Comparison of ENCODE assay signal across 18 cellular contexts in the genomic region with DNA sequence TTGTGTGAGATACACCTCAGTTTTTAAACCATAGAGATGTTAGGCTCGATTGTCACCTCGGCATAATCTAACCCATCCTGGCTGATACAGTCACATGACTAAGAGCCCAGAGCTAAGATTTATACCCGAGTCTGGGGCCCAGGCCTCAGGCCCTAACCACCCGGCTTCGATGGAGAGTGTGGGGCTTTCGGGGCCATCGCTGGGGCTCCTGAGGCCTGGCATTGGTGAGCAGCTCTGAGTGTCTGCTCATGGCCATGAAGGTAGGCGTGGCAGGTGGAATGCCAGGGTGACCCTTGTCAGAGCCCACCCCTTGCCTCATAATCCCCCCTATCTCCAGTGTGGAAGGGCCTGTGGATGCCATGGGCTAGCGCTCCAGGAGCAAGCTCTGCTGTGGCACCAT.
DNase-seq lines count a peak whose midpoint lies in the region; ATAC-seq, FAIRE-seq and TF ChIP-seq lines count a peak whose summit lies in the region.
"Had no signal": no experiment of that assay in that cellular context is flagged by ENCODE, and none has a peak within 500 bp of the region (broad histone marks: within the 10 kb centered on the region; RNA-seq: fewer than 3 reads in every experiment).

No MANE protein-coding gene starts in this region.

- H3K4me3 ChIP-seq in K562 (no peak overlapping the region), dorsolateral prefrontal cortex (no peak overlapping the region), neural progenitor cell (no peak overlapping the region), suprapubic skin (no peak overlapping the region), esophagus muscularis mucosa (no peak overlapping the region)
- H3K4me3 ChIP-seq: A549, GM12878, HAP-1 had no signal

- DNase-seq in K562 (ENCODE audit: extremely low read depth in 1 of 4, low spot score in 3 of 4), result no peak
- DNase-seq in dorsolateral prefrontal cortex, result no peak
- no peak for DNase-seq in neural progenitor cell (ENCODE audit: low spot score)
- DNase-seq in suprapubic skin (ENCODE audit: low spot score in 2 of 2), result no peak
- DNase-seq in esophagus muscularis mucosa (ENCODE audit: extremely low spot score), result no peak
- no peak for DNase-seq in stimulated activated naive CD8-positive, alpha-beta T cell treated with anti-CD3 and anti-CD28 coated beads, Interleukin-15, Interleukin-2, amounts not matched to agents 100 U/mL and 50 U/mL, for 24 hours
- DNase-seq in ureter (ENCODE audit: low spot score), result no peak
- DNase-seq: BE2C; CD4-positive, alpha-beta memory T cell; DMS79; GOT3 had no signal

- H3K9ac ChIP-seq in K562 (ENCODE audit: insufficient read depth in 1 of 2, low read depth in 2 of 2, low read length in 2 of 2) (no peak overlapping the region), neural progenitor cell (no peak overlapping the region)

- H3K9me1 ChIP-seq in K562 (ENCODE audit: control insufficient read depth, insufficient read depth, low read length), result no peaks in the 10 kb centered on the region

- peaks cover 4% of the 10 kb centered on the region for H3F3A ChIP-seq in neural progenitor cell (ENCODE audit: low read depth)

- H3K4me2 ChIP-seq in K562 (ENCODE audit: insufficient read depth, low read length), result no peak overlapping the region
- H3K4me2 ChIP-seq in neural progenitor cell, result no peak overlapping the region
- H3K4me2 ChIP-seq: A549 had no signal

- no peaks in the 10 kb centered on the region for H3K79me2 ChIP-seq in K562 (ENCODE audit: control insufficient read depth, insufficient read depth, low read length)
- H3K79me2 ChIP-seq in neural progenitor cell (ENCODE audit: low read depth), result no peaks in the 10 kb centered on the region

- no TSS peak for BruUV-seq in K562 (replicated peaks; lab: Mats Ljungman, UMichigan)

- POLR2A ChIA-PET in K562 (lab: Yijun Ruan, JAX), result no interaction called here

- no peaks in the 10 kb centered on the region for H3K36me3 Mint-ChIP-seq in neural progenitor cell
- H3K36me3 Mint-ChIP-seq: CD4-positive, alpha-beta memory T cell had no signal

- ATAC-seq in K562, result no peak
- no peak for ATAC-seq in stimulated activated naive CD8-positive, alpha-beta T cell treated with anti-CD3 and anti-CD28 coated beads, Interleukin-15, Interleukin-2, amounts not matched to agents 100 U/mL and 50 U/mL, for 24 hours
- ATAC-seq: A549, GM12878, HepG2 had no signal

- H3K36me3 ChIP-seq in K562 (ENCODE audit: control insufficient read depth, insufficient read depth, low read length), result no peaks in the 10 kb centered on the region
- no peaks in the 10 kb centered on the region for H3K36me3 ChIP-seq in neural progenitor cell
- H3K36me3 ChIP-seq in suprapubic skin, result no peaks in the 10 kb centered on the region
- H3K36me3 ChIP-seq in esophagus muscularis mucosa, result no peaks in the 10 kb centered on the region
- H3K36me3 ChIP-seq: BE2C, HAP-1 had no signal

- in situ Hi-C loops in K562 (cut with MboI), result no loop called here

- TF ChIP-seq EP300 in K562 (IDR thresholded peaks at IDR 0.05; ENCODE audit: low read length), result no peak
- TF ChIP-seq EP300 in suprapubic skin (IDR thresholded peaks at IDR 0.05), result no peak
- TF ChIP-seq EP300 in esophagus muscularis mucosa (IDR thresholded peaks at IDR 0.05), result no peak

- intact Hi-C loops in K562 (cut with micrococcal nuclease) (no loop called here), dorsolateral prefrontal cortex (cut with DNase I) (no loop called here), esophagus muscularis mucosa (cut with DNase I) (no loop called here)

- no peak for FAIRE-seq in K562 (lab: Jason Lieb, UNC)
- FAIRE-seq: A549, GM12878, GM18507, HepG2 had no signal

- CTCF ChIA-PET in K562 (lab: Yijun Ruan, JAX; ENCODE audit: low intra/inter-chr PET ratio), result no interaction called here

- H4K20me1 ChIP-seq in K562 (replicated peaks; ENCODE audit: control insufficient read depth, insufficient read depth, low read length) (no peaks in the 10 kb centered on the region), neural progenitor cell (ENCODE audit: low read depth) (no peaks in the 10 kb centered on the region)

- peaks cover 16% of the 10 kb centered on the region for H3K27me3 Mint-ChIP-seq in neural progenitor cell (ENCODE audit: insufficient read depth, low read depth)

- peaks cover 15% of the 10 kb centered on the region for H3K4me1 Mint-ChIP-seq in neural progenitor cell
- H3K4me1 Mint-ChIP-seq: CD4-positive, alpha-beta memory T cell had no signal

- TF ChIP-seq CTCF in K562 (IDR thresholded peaks at IDR 0.05 in 2 of 3, conservative IDR thresholded peaks at IDR 0.05 in 1 of 3; ENCODE audit: insufficient read depth in 2 of 3, low read depth in 1 of 3, low read length in 3 of 3) (no peak), dorsolateral prefrontal cortex (IDR thresholded peaks at IDR 0.05 in 54 of 56, conservative IDR thresholded peaks at IDR 0.05 in 2 of 56; ENCODE audit: low read depth in 1 of 56, partially characterized antibody in 56 of 56) (no peak), neural progenitor cell (IDR thresholded peaks at IDR 0.05) (no peak), suprapubic skin (IDR thresholded peaks at IDR 0.05) (no peak), esophagus muscularis mucosa (IDR thresholded peaks at IDR 0.05) (no peak)

- TF ChIP-seq POLR2A in K562 (conservative IDR thresholded peaks at IDR 0.05), result no peak
- TF ChIP-seq POLR2A in suprapubic skin (IDR thresholded peaks at IDR 0.05), result no peak
- no peak for TF ChIP-seq POLR2A in esophagus muscularis mucosa (IDR thresholded peaks at IDR 0.05; ENCODE audit: low read depth)

- H3K27me3 ChIP-seq in K562 (ENCODE audit: control insufficient read depth in 2 of 2, insufficient read depth in 2 of 2, low read length in 2 of 2) (peaks cover 13 to 35% of the 10 kb centered on the region in 2 experiments; a peak in 4 of 5 replicates), dorsolateral prefrontal cortex (peaks cover 0 to 9% (median 0%) of the 10 kb centered on the region in 45 donors), neural progenitor cell (peaks cover 27% of the 10 kb centered on the region), suprapubic skin (no peaks in the 10 kb centered on the region), esophagus muscularis mucosa (peaks cover 0 to 18% (median 0%) of the 10 kb centered on the region in 4 donors)
- H3K27me3 ChIP-seq: BE2C had no signal

- H3K27ac ChIP-seq in K562 (ENCODE audit: extremely low read depth, low read depth, low read length), result no peak overlapping the region
- peak overlapping the region in 58 of 59 donors; percentile 73 to 100 (median 97) for H3K27ac ChIP-seq in dorsolateral prefrontal cortex
- H3K27ac ChIP-seq in neural progenitor cell, result no peak overlapping the region
- H3K27ac ChIP-seq in temporal lobe (ENCODE audit: low read depth, low read length), result peak overlapping the region; percentile 97
- H3K27ac ChIP-seq in suprapubic skin, result no peak overlapping the region
- H3K27ac ChIP-seq in esophagus muscularis mucosa (replicated peaks in 1 of 4), result no peak overlapping the region
- H3K27ac ChIP-seq: A549, C4-2B had no signal

- H2AFZ ChIP-seq in K562 (ENCODE audit: low read depth, low read length) (no peak overlapping the region), neural progenitor cell (replicated peaks) (no peak overlapping the region)

- TF ChIP-seq RAD21 in K562 (CRISPR knock-in tag; conservative IDR thresholded peaks at IDR 0.05 in 1 of 2, IDR thresholded peaks at IDR 0.05 in 1 of 2), result no peak

- H3K27ac Mint-ChIP-seq in neural progenitor cell, result peak overlapping the region; percentile 69
- H3K27ac Mint-ChIP-seq: CD4-positive, alpha-beta memory T cell had no signal

- H3K9me3 ChIP-seq in K562 (replicated peaks; ENCODE audit: control insufficient read depth, insufficient read depth, low read depth, low read length) (no peaks in the 10 kb centered on the region), neural progenitor cell (ENCODE audit: low read depth) (no peaks in the 10 kb centered on the region), suprapubic skin (no peaks in the 10 kb centered on the region), esophagus muscularis mucosa (no peaks in the 10 kb centered on the region)
- H3K9me3 ChIP-seq: BE2C, HAP-1 had no signal

- H3K9me3 Mint-ChIP-seq in neural progenitor cell, result peaks cover 8% of the 10 kb centered on the region

- H3K4me3 Mint-ChIP-seq in neural progenitor cell, result no peak overlapping the region
- H3K4me3 Mint-ChIP-seq: CD4-positive, alpha-beta memory T cell had no signal

- H3K4me1 ChIP-seq in K562 (replicated peaks in 1 of 2; ENCODE audit: control insufficient read depth in 2 of 2, insufficient read depth in 2 of 2, low read length in 2 of 2) (peaks cover 0 to 4% of the 10 kb centered on the region in 2 experiments; a peak in 1 of 5 replicates), neural progenitor cell (peaks cover 18% of the 10 kb centered on the region), suprapubic skin (no peaks in the 10 kb centered on the region), esophagus muscularis mucosa (no peaks in the 10 kb centered on the region)
- H3K4me1 ChIP-seq: A549, BE2C had no signal

- 2% methylated on average over 9 of the region's 9 CpGs for WGBS in K562 (ENCODE audit: insufficient coverage, low coverage, missing lambda C conversion rate)
- WGBS in suprapubic skin, result 84% methylated on average over 7 of the region's 9 CpGs
- 90% methylated on average over 9 of the region's 9 CpGs for WGBS in esophagus muscularis mucosa

TF ChIP-seq in K562, 482 proteins besides CTCF, POLR2A, EP300 and RAD21 (continues in another document):
- TF ChIP-seq, protein P1, sequence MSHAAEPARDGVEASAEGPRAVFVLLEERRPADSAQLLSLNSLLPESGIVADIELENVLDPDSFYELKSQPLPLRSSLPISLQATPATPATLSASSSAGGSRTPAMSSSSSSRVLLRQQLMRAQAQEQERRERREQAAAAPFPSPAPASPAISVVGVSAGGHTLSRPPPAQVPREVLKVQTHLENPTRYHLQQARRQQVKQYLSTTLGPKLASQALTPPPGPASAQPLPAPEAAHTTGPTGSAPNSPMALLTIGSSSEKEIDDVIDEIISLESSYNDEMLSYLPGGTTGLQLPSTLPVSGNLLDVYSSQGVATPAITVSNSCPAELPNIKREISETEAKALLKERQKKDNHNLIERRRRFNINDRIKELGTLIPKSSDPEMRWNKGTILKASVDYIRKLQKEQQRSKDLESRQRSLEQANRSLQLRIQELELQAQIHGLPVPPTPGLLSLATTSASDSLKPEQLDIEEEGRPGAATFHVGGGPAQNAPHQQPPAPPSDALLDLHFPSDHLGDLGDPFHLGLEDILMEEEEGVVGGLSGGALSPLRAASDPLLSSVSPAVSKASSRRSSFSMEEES (CRISPR knock-in tag; IDR thresholded peaks at IDR 0.05), result peak; percentile 85; the same call in 1 of the 2 replicates
- no peak for TF ChIP-seq SETDB1 (IDR thresholded peaks at IDR 0.05; ENCODE audit: low read length)

Comparison
In these comparisons a context has a peak if more than half of its experiments do, and no peak if none do; other contexts are left out.
1. H3K27ac ChIP-seq: peak in dorsolateral prefrontal cortex (58 of 59) and temporal lobe (single experiment); none in K562 (single experiment), neural progenitor cell (single experiment), suprapubic skin (single experiment) and esophagus muscularis mucosa (0 of 4).